11 cellular contexts compared by ENCODE assay signal in the genomic region with DNA sequence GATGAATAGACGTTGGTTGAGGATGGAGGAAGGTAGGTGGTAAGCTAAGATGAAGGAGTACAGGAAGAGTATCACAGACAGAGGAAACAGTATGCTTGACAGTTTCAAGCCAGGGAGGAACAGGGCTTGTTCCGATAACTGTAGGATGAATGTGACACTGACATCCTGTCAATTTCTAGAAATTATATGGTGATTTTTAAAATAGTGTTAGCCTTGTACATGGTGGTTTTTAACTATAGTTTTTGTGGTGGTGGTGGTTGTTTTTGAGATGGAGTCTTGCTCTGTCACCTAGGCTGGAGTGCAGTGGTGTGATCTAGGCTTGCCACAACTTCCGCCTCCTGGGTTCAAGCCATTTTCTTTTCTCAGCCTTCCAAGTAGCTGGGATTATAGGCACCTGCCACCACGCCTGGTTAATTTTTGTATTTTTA.
DNase-seq lines count a peak whose midpoint lies in the region; ATAC-seq and TF ChIP-seq lines count a peak whose summit lies in the region.
"Had no signal": no experiment of that assay in that cellular context is flagged by ENCODE, and none has a peak within 500 bp of the region (broad histone marks: within the 10 kb centered on the region; RNA-seq: fewer than 3 reads in every experiment).

No MANE protein-coding gene starts in this region.

- H2AFZ ChIP-seq in PC-9 (no peak overlapping the region), Karpas-422 (ENCODE audit: low read length) (no peak overlapping the region)

- H3K9me3 ChIP-seq in PC-9 (ENCODE audit: insufficient read depth, low read depth), result no peaks in the 10 kb centered on the region
- no peaks in the 10 kb centered on the region for H3K9me3 ChIP-seq in stomach
- no peaks in the 10 kb centered on the region for H3K9me3 ChIP-seq in Karpas-422 (ENCODE audit: low read length)
- H3K9me3 ChIP-seq: thyroid gland had no signal

- H3K79me2 ChIP-seq in PC-9 (ENCODE audit: low read depth) (peaks cover 94% of the 10 kb centered on the region), Karpas-422 (ENCODE audit: low read length) (no peaks in the 10 kb centered on the region)

- POLR2A ChIA-PET in PC-9 (lab: Charles Lee; ENCODE audit: unreplicated experiment), result no interaction called here

- WGBS in stomach, 5 donors, result 65 to 75% (median 74%) methylated on average over 4 of the region's 4 CpGs

- TF ChIP-seq CTCF in PC-9 (conservative IDR thresholded peaks at IDR 0.05) (no peak), chondrocyte (IDR thresholded peaks at IDR 0.05) (no peak), stomach (IDR thresholded peaks at IDR 0.05) (no peak), progenitor cell of endocrine pancreas (IDR thresholded peaks at IDR 0.05; ENCODE audit: unreplicated experiment) (no peak)

- peaks cover 96% of the 10 kb centered on the region for H3F3A ChIP-seq in PC-9 (ENCODE audit: insufficient read depth, low read depth)

- TF ChIP-seq POLR2A in stomach (IDR thresholded peaks at IDR 0.05), result no peak

- no TSS peak for BruUV-seq in PC-9 (replicated peaks; lab: Mats Ljungman, UMichigan)

- H3K27me3 Mint-ChIP-seq in activated CD8-positive, alpha-beta memory T cell treated with anti-CD3 and anti-CD28 coated beads, Interleukin-2, amount 10 ng/mL, durations not matched to agents 7 days and 5 days, result no peaks in the 10 kb centered on the region
- H3K27me3 Mint-ChIP-seq in chondrocyte (ENCODE audit: low read depth), result no peaks in the 10 kb centered on the region
- no peaks in the 10 kb centered on the region for H3K27me3 Mint-ChIP-seq in progenitor cell of endocrine pancreas

- H3K4me1 ChIP-seq in PC-9 (replicated peaks; ENCODE audit: insufficient read depth) (peaks cover 97% of the 10 kb centered on the region), stomach (peaks cover 44 to 100% (median 76%) of the 10 kb centered on the region in 4 donors), Karpas-422 (ENCODE audit: low read length) (no peaks in the 10 kb centered on the region)

- peaks cover 10% of the 10 kb centered on the region for H4K20me1 ChIP-seq in PC-9 (ENCODE audit: insufficient read depth)
- H4K20me1 ChIP-seq in Karpas-422 (ENCODE audit: insufficient read depth, low read depth, low read length), result no peaks in the 10 kb centered on the region

- CTCF ChIA-PET in activated CD8-positive, alpha-beta memory T cell treated with anti-CD3 and anti-CD28 coated beads, Interleukin-2, amount 10 ng/mL, durations not matched to agents 7 days and 5 days (lab: Charles Lee), result interaction anchor here (1.4 kb wide), 1 partner anchor 37 kb away, joined by 3 read pairs; no protein-coding TSS in a partner anchor
- CTCF ChIA-PET in PC-9 (lab: Charles Lee), result no interaction called here

- TF ChIP-seq EP300 in stomach (IDR thresholded peaks at IDR 0.05), result no peak

- peak; percentile 77 for DNase-seq in activated CD8-positive, alpha-beta memory T cell treated with anti-CD3 and anti-CD28 coated beads, Interleukin-2, amount 10 ng/mL, durations not matched to agents 7 days and 5 days
- DNase-seq in activated CD8-positive, alpha-beta memory T cell treated with anti-CD3 and anti-CD28 coated beads, Interleukin-2, amount 50 U/mL, for 48 hours, result no peak
- DNase-seq in PC-9 (no peak), chondrocyte (ENCODE audit: low spot score) (no peak), stomach (no peak), progenitor cell of endocrine pancreas (ENCODE audit: low spot score, unreplicated experiment) (no peak), Karpas-422 (no peak)
- DNase-seq: NCI-H69; stimulated activated CD4-positive, alpha-beta T cell treated with anti-CD3 and anti-CD28 coated beads, Interleukin-4, amount 100 ng/mL, for 4 hours; thyroid gland had no signal

- H3K27ac Mint-ChIP-seq in activated CD8-positive, alpha-beta memory T cell treated with anti-CD3 and anti-CD28 coated beads, Interleukin-2, amount 10 ng/mL, durations not matched to agents 7 days and 5 days, result peak overlapping the region; percentile 89
- H3K27ac Mint-ChIP-seq in chondrocyte (ENCODE audit: unreplicated experiment) (peak overlapping the region; percentile 28), progenitor cell of endocrine pancreas (no peak overlapping the region)

- ATAC-seq in activated CD8-positive, alpha-beta memory T cell treated with anti-CD3 and anti-CD28 coated beads, Interleukin-2, amount 10 ng/mL, durations not matched to agents 7 days and 5 days, result peak; percentile 71
- ATAC-seq in HG03025 (IDR thresholded peaks at IDR 0.05; ENCODE audit: low FRiP score, unreplicated experiment), result no peak

- no peaks in the 10 kb centered on the region for H3K27me3 ChIP-seq in PC-9 (ENCODE audit: insufficient read depth, low read depth)
- H3K27me3 ChIP-seq in stomach, result no peaks in the 10 kb centered on the region
- H3K27me3 ChIP-seq in Karpas-422 (ENCODE audit: low read length), result no peaks in the 10 kb centered on the region
- H3K27me3 ChIP-seq: thyroid gland had no signal

- peak overlapping the region; percentile 78 for H3K27ac ChIP-seq in PC-9
- H3K27ac ChIP-seq in stomach, result peak overlapping the region in 4 of 5 donors; percentile 17 to 87 (median 48)
- no peak overlapping the region for H3K27ac ChIP-seq in Karpas-422 (ENCODE audit: low read length)
- H3K27ac ChIP-seq: thyroid gland had no signal

- intact Hi-C loops in PC-9 (cut with micrococcal nuclease; ENCODE audit: unreplicated experiment) (loop anchor here (5.0 kb wide), 1 partner anchor 320 kb away; a partner anchor contains a TSS), stomach (cut with DNase I; ENCODE audit: low total_unique reads) (no loop called here)

- peaks cover 2% of the 10 kb centered on the region for H3K9me3 Mint-ChIP-seq in activated CD8-positive, alpha-beta memory T cell treated with anti-CD3 and anti-CD28 coated beads, Interleukin-2, amount 10 ng/mL, durations not matched to agents 7 days and 5 days (ENCODE audit: low read depth)
- H3K9me3 Mint-ChIP-seq in chondrocyte (ENCODE audit: low read depth), result no peaks in the 10 kb centered on the region
- H3K9me3 Mint-ChIP-seq in progenitor cell of endocrine pancreas (ENCODE audit: low read depth), result peaks cover 5% of the 10 kb centered on the region

- peaks cover 63% of the 10 kb centered on the region for H3K36me3 ChIP-seq in PC-9 (ENCODE audit: low read depth)
- H3K36me3 ChIP-seq in stomach, result peaks cover 0 to 4% (median 0%) of the 10 kb centered on the region in 4 donors
- no peaks in the 10 kb centered on the region for H3K36me3 ChIP-seq in Karpas-422 (ENCODE audit: insufficient read depth, low read length)
- H3K36me3 ChIP-seq: thyroid gland had no signal

- H3K4me1 Mint-ChIP-seq in activated CD8-positive, alpha-beta memory T cell treated with anti-CD3 and anti-CD28 coated beads, Interleukin-2, amount 10 ng/mL, durations not matched to agents 7 days and 5 days, result peaks cover 65% of the 10 kb centered on the region
- H3K4me1 Mint-ChIP-seq in chondrocyte (ENCODE audit: low read depth) (peaks cover 80% of the 10 kb centered on the region), progenitor cell of endocrine pancreas (ENCODE audit: low read depth) (peaks cover 40% of the 10 kb centered on the region)

- H3K9me2 ChIP-seq in PC-9 (ENCODE audit: insufficient read depth) (no peaks in the 10 kb centered on the region), Karpas-422 (replicated peaks; ENCODE audit: insufficient read depth, low read length) (no peaks in the 10 kb centered on the region)

- H3K9ac ChIP-seq in Karpas-422 (ENCODE audit: low read length), result no peak overlapping the region

- H3K4me2 ChIP-seq in PC-9, result 0 out of 2 replicates have a peak overlapping the region, but pooled peaks have one; percentile 8
- no peak overlapping the region for H3K4me2 ChIP-seq in Karpas-422 (ENCODE audit: low read depth, low read length, poor library complexity, severe bottlenecking)

- no peak overlapping the region for H3K4me3 ChIP-seq in PC-9
- H3K4me3 ChIP-seq in stomach, result no peak overlapping the region
- no peak overlapping the region for H3K4me3 ChIP-seq in Karpas-422 (ENCODE audit: low read length)
- H3K4me3 ChIP-seq: thyroid gland had no signal

- H3K4me3 Mint-ChIP-seq in activated CD8-positive, alpha-beta memory T cell treated with anti-CD3 and anti-CD28 coated beads, Interleukin-2, amount 10 ng/mL, durations not matched to agents 7 days and 5 days, result peak overlapping the region; percentile 0
- H3K4me3 Mint-ChIP-seq in chondrocyte (ENCODE audit: unreplicated experiment) (no peak overlapping the region), progenitor cell of endocrine pancreas (ENCODE audit: low read depth) (no peak overlapping the region)

- H3K36me3 Mint-ChIP-seq in activated CD8-positive, alpha-beta memory T cell treated with anti-CD3 and anti-CD28 coated beads, Interleukin-2, amount 10 ng/mL, durations not matched to agents 7 days and 5 days, result peaks cover 28% of the 10 kb centered on the region
- peaks cover 11% of the 10 kb centered on the region for H3K36me3 Mint-ChIP-seq in chondrocyte (ENCODE audit: low read depth)
- peaks cover 38% of the 10 kb centered on the region for H3K36me3 Mint-ChIP-seq in progenitor cell of endocrine pancreas (ENCODE audit: insufficient read depth)
